27 cellular contexts compared by ENCODE assay signal in genomic region chr16:27293343-27293742, GRCh38.
"Had no signal": no experiment of that assay in that cellular context is flagged by ENCODE, and none has a peak within 500 bp of the region (broad histone marks: within the 10 kb centered on the region; RNA-seq: fewer than 3 reads in every experiment).

No MANE protein-coding gene starts in this region.

- H3K27ac Mint-ChIP-seq: activated B cell treated with CpG ODN at 0.5 μM for 24 hours; activated CD4-positive, alpha-beta T cell treated with anti-CD3 and anti-CD28 coated beads, Interleukin-2, amount 10 ng/mL, durations not matched to agents 24 days and 14 days; activated naive CD4-positive, alpha-beta T cell treated with anti-CD3 and anti-CD28 coated beads, Interleukin-2, amount 10 ng/mL, durations not matched to agents 7 days and 5 days; activated naive CD8-positive, alpha-beta T cell; activated naive CD8-positive, alpha-beta T cell treated with anti-CD3 and anti-CD28 coated beads, Interleukin-2, amount 50 U/mL, for 24 hours had no signal

- H3K36me3 Mint-ChIP-seq: activated naive CD4-positive, alpha-beta T cell treated with anti-CD3 and anti-CD28 coated beads, Interleukin-2, amount 10 ng/mL, durations not matched to agents 7 days and 5 days had no signal

- H3K4me2 ChIP-seq: KMS-11 had no signal

- H3K4me3 Mint-ChIP-seq: activated B cell treated with CpG ODN at 0.5 μM for 24 hours; activated CD4-positive, alpha-beta T cell treated with anti-CD3 and anti-CD28 coated beads, Interleukin-2, amount 10 ng/mL, durations not matched to agents 24 days and 14 days; activated naive CD4-positive, alpha-beta T cell treated with anti-CD3 and anti-CD28 coated beads, Interleukin-2, amount 10 ng/mL, durations not matched to agents 7 days and 5 days; activated naive CD8-positive, alpha-beta T cell; activated naive CD8-positive, alpha-beta T cell treated with anti-CD3 and anti-CD28 coated beads, Interleukin-2, amount 50 U/mL, for 24 hours had no signal

- H3K27ac ChIP-seq: brain microvascular endothelial cell, KMS-11, VCaP had no signal

- DNase-seq: activated B cell treated with CpG ODN at 0.5 μM for 24 hours; activated CD4-positive, alpha-beta T cell treated with anti-CD3 and anti-CD28 coated beads, Interleukin-2, amount 10 ng/mL, durations not matched to agents 24 days and 14 days; activated CD4-positive, alpha-beta T cell treated with anti-CD3 and anti-CD28 coated beads, Interleukin-2, amount 50 U/mL, for 4 hours; activated effector memory CD4-positive, alpha-beta T cell treated with Interleukin-2 at 50 U/mL for 16 hours; activated naive CD4-positive, alpha-beta T cell treated with anti-CD3 and anti-CD28 coated beads, Interleukin-2, amount 10 ng/mL, durations not matched to agents 7 days and 5 days; activated naive CD8-positive, alpha-beta T cell treated with anti-CD3 and anti-CD28 coated beads, Interleukin-2, amount 50 U/mL, for 24 hours; activated T-cell treated with anti-CD3 and anti-CD28 coated beads, Interleukin-2, amount 50 U/mL, for 48 hours; anterior cingulate cortex; brain microvascular endothelial cell; central memory CD4-positive, alpha-beta T cell; MM.1S; MV-4-11; NCI-H1092; NCI-H1436 treated with DMSO at 0.1 percent for 48 hours; NCI-H1694 treated with DMSO at 0.1 percent for 48 hours; NCI-H2029; NCI-H345; NCI-H510A; NCI-H526; NCI-H748 treated with DMSO at 0.1 percent for 48 hours; NK-92 treated with Interleukin-12 subunit alpha and Interleukin-12 subunit beta, amount 100 ng/mL, for 24 hours; OCI-M1; Right ventricle myocardium superior; T-helper 9 cell had no signal

- H3K9ac ChIP-seq: KMS-11 had no signal

- H3K36me3 ChIP-seq: brain microvascular endothelial cell had no signal

- ATAC-seq: activated naive CD8-positive, alpha-beta T cell treated with anti-CD3 and anti-CD28 coated beads, Interleukin-2, amount 50 U/mL, for 24 hours had no signal

- H3K27me3 ChIP-seq: brain microvascular endothelial cell had no signal

- H3K9me3 Mint-ChIP-seq: activated B cell treated with CpG ODN at 0.5 μM for 24 hours; activated CD4-positive, alpha-beta T cell treated with anti-CD3 and anti-CD28 coated beads, Interleukin-2, amount 10 ng/mL, durations not matched to agents 24 days and 14 days; activated naive CD4-positive, alpha-beta T cell treated with anti-CD3 and anti-CD28 coated beads, Interleukin-2, amount 10 ng/mL, durations not matched to agents 7 days and 5 days; activated naive CD8-positive, alpha-beta T cell treated with anti-CD3 and anti-CD28 coated beads, Interleukin-2, amount 50 U/mL, for 24 hours had no signal
